Comparison of ENCODE assay signal across 9 cellular contexts in the genomic region with DNA sequence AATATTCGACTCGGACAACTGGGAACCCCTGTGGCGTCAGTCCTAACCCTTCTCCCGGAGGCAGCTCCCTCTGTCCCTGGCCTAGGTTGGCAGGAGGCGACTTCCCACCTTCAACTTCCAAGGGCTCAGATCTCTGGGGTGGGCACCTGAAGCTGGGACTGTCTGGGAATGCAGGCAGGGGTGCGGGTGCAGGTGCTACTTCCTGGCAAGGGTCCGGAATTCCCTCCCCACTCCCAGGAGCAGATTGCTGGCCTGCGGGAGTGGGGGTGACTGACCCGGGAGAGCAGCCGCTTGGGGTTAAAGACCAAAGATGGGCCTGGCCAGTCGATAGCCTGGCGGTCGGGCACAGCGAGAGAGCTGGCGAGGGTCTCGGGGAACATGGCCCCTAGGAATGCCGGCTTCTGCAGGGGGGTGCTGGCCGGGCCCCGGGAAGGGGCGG. TPM values are rescaled to one million over a fixed set of nuclear protein-coding genes. Genes with fewer than 3 reads are reported as not detected.
DNase-seq lines count a peak whose midpoint lies in the region; ATAC-seq and TF ChIP-seq lines count a peak whose summit lies in the region.
"Had no signal": no experiment of that assay in that cellular context is flagged by ENCODE, and none has a peak within 500 bp of the region (broad histone marks: within the 10 kb centered on the region; RNA-seq: fewer than 3 reads in every experiment).

No MANE protein-coding gene starts in this region.

- H3K18ac ChIP-seq in mesendoderm (ENCODE audit: low read length): peak overlapping the region; percentile 52

- no peak overlapping the region for H2BK120ac ChIP-seq in mesendoderm (ENCODE audit: low read depth, low read length)

- peaks cover 12% of the 10 kb centered on the region for H3K4me1 ChIP-seq in colonic mucosa
- H3K4me1 ChIP-seq in mesendoderm (ENCODE audit: control insufficient read depth, low read depth, low read length): peaks cover 29% of the 10 kb centered on the region
- H3K4me1 ChIP-seq in uterus: peaks cover 4 to 29% of the 10 kb centered on the region in 2 donors

- peaks cover 9% of the 10 kb centered on the region for H3K27me3 Mint-ChIP-seq in activated naive CD4-positive, alpha-beta T cell treated with anti-CD3 and anti-CD28 coated beads, Interleukin-2, amount 10 ng/mL, durations not matched to agents 7 days and 5 days

- H3K27ac Mint-ChIP-seq in activated naive CD4-positive, alpha-beta T cell treated with anti-CD3 and anti-CD28 coated beads, Interleukin-2, amount 10 ng/mL, durations not matched to agents 7 days and 5 days: no peak overlapping the region

- ATAC-seq in GM18517 (IDR thresholded peaks at IDR 0.05; ENCODE audit: unreplicated experiment): no peak
- no peak for ATAC-seq in GM21528 (IDR thresholded peaks at IDR 0.05; ENCODE audit: low FRiP score, unreplicated experiment)

- intact Hi-C loops in colonic mucosa (cut with DNase I): no loop called here
- intact Hi-C loops in uterus (cut with DNase I; ENCODE audit: low total_unique reads): no loop called here

- peak overlapping the region; percentile 90 for H2AK5ac ChIP-seq in mesendoderm (ENCODE audit: low read length)

- H3K4me3 Mint-ChIP-seq in activated naive CD4-positive, alpha-beta T cell treated with anti-CD3 and anti-CD28 coated beads, Interleukin-2, amount 10 ng/mL, durations not matched to agents 7 days and 5 days: peak overlapping the region; percentile 78

- peak overlapping the region; percentile 62 for H3K4me3 ChIP-seq in colonic mucosa
- peak overlapping the region; percentile 96 for H3K4me3 ChIP-seq in mesendoderm (ENCODE audit: low read length)
- no peak overlapping the region for H3K4me3 ChIP-seq in uterus
- H3K4me3 ChIP-seq: MG63 had no signal

- H3K36me3 ChIP-seq in colonic mucosa: no peaks in the 10 kb centered on the region
- no peaks in the 10 kb centered on the region for H3K36me3 ChIP-seq in mesendoderm (ENCODE audit: control insufficient read depth, insufficient read depth, low read length)
- H3K36me3 ChIP-seq in uterus: no peaks in the 10 kb centered on the region
- H3K36me3 ChIP-seq: MG63 had no signal

- DNase-seq in activated naive CD4-positive, alpha-beta T cell treated with anti-CD3 and anti-CD28 coated beads, Interleukin-2, amount 10 ng/mL, durations not matched to agents 7 days and 5 days: no peak
- DNase-seq in activated naive CD4-positive, alpha-beta T cell (lab: John Stamatoyannopoulos, UW): no peak
- DNase-seq in colonic mucosa (no peak), mesendoderm (no peak), uterus (no peak), NCI-H82 treated with DMSO at 0.1 percent for 48 hours (lab: John Stamatoyannopoulos, UW; ENCODE audit: unreplicated experiment) (no peak)
- DNase-seq: MG63 had no signal

- H3K27ac ChIP-seq in colonic mucosa: peak overlapping the region; percentile 2
- peak overlapping the region; percentile 93 for H3K27ac ChIP-seq in mesendoderm (ENCODE audit: low read depth, low read length)
- peak overlapping the region; percentile 64 to 65 for H3K27ac ChIP-seq in uterus

- H2BK15ac ChIP-seq in mesendoderm (replicated peaks; ENCODE audit: low read depth): no peak overlapping the region

- no peaks in the 10 kb centered on the region for H3K9me3 Mint-ChIP-seq in activated naive CD4-positive, alpha-beta T cell treated with anti-CD3 and anti-CD28 coated beads, Interleukin-2, amount 10 ng/mL, durations not matched to agents 7 days and 5 days

- no peak for TF ChIP-seq POLR2A in uterus (IDR thresholded peaks at IDR 0.05)

- WGBS in mesendoderm (ENCODE audit: extremely low coverage, insufficient coverage, low lambda C conversion rate): no CpG with 5 or more reads among the region's 20 CpGs

- TF ChIP-seq CTCF in colonic mucosa (IDR thresholded peaks at IDR 0.05) (no peak), uterus (IDR thresholded peaks at IDR 0.05) (no peak)

- peak overlapping the region; percentile 89 for H3K23ac ChIP-seq in mesendoderm (ENCODE audit: low read length)

- H3K4me1 Mint-ChIP-seq in activated naive CD4-positive, alpha-beta T cell treated with anti-CD3 and anti-CD28 coated beads, Interleukin-2, amount 10 ng/mL, durations not matched to agents 7 days and 5 days: peaks cover 57% of the 10 kb centered on the region

- H4K8ac ChIP-seq in mesendoderm (ENCODE audit: low read depth, low read length): no peak overlapping the region

- no peak overlapping the region for H4K5ac ChIP-seq in mesendoderm (ENCODE audit: low read length)

- H2BK5ac ChIP-seq in mesendoderm (ENCODE audit: low read length): peak overlapping the region; percentile 96

- H3K79me2 ChIP-seq in mesendoderm (ENCODE audit: control insufficient read depth, insufficient read depth, low read length): peaks cover 28% of the 10 kb centered on the region

- H3K9me3 ChIP-seq in colonic mucosa (no peaks in the 10 kb centered on the region), uterus (no peaks in the 10 kb centered on the region)
- H3K9me3 ChIP-seq: MG63 had no signal

- H3K56ac ChIP-seq in mesendoderm (ENCODE audit: low read length): peak overlapping the region; percentile 99

- H3K4ac ChIP-seq in mesendoderm (ENCODE audit: low read depth, low read length): peak overlapping the region; percentile 28

- H3K9ac ChIP-seq in colonic mucosa (ENCODE audit: low read depth in 2 of 2, low read length in 2 of 2): peak overlapping the region; percentile 56 to 73
- peak overlapping the region; percentile 97 for H3K9ac ChIP-seq in mesendoderm (ENCODE audit: low read length)

- H3K27me3 ChIP-seq in colonic mucosa (no peaks in the 10 kb centered on the region), mesendoderm (ENCODE audit: insufficient read depth, low read length, poor library complexity) (no peaks in the 10 kb centered on the region), uterus (no peaks in the 10 kb centered on the region)
- H3K27me3 ChIP-seq: MG63 had no signal

- H3K4me2 ChIP-seq in mesendoderm (ENCODE audit: low read length): peak overlapping the region; percentile 64

- CTCF ChIA-PET in activated naive CD4-positive, alpha-beta T cell treated with anti-CD3 and anti-CD28 coated beads, Interleukin-2, amount 10 ng/mL, durations not matched to agents 7 days and 5 days (lab: Charles Lee): interaction anchor here (0.6 to 3.7 kb wide), 13 partner anchors 9 to 1661 kb away, joined by 3 to 28 read pairs (median 5); no protein-coding TSS in a partner anchor

- H3K79me1 ChIP-seq in mesendoderm (ENCODE audit: low read length): peaks cover 16% of the 10 kb centered on the region

- H3K36me3 Mint-ChIP-seq in activated naive CD4-positive, alpha-beta T cell treated with anti-CD3 and anti-CD28 coated beads, Interleukin-2, amount 10 ng/mL, durations not matched to agents 7 days and 5 days: peaks cover 4% of the 10 kb centered on the region

RNA-seq across cellular contexts. Expression of a gene that starts 0.4 kb away (rescaled TPM):
- total RNA-seq in colonic mucosa (10 to 100 TPM; 16.0 to 18.4 TPM), uterus (1 to 10 TPM in 3 of 4 donors, not detected in 1; 1.3 to 5.6 (median 1.9) TPM)
- polyA plus RNA-seq in mesendoderm (2013, experiment 1 of 2): 85.6 TPM
- polyA plus RNA-seq in mesendoderm (2013, experiment 2 of 2): 80.8 TPM

RNA-seq across cellular contexts. Expression of a gene that starts 27.1 kb away (rescaled TPM):
- total RNA-seq in colonic mucosa (100 to 1,000 TPM in 1 of 2 donors, 10 to 100 TPM in 1; 54.9 to 110 TPM), uterus (100 to 1,000 TPM in 2 of 4 donors, 10 to 100 TPM in 2; 46.0 to 494 (median 95.9) TPM)
- polyA plus RNA-seq in mesendoderm (2013, experiment 1 of 2): 368 TPM
- 379 TPM for polyA plus RNA-seq in mesendoderm (2013, experiment 2 of 2)

RNA-seq across cellular contexts. Expression of a gene that starts 35.0 kb away (rescaled TPM):
- not detected for total RNA-seq in colonic mucosa
- polyA plus RNA-seq in mesendoderm (2013, experiment 1 of 2): 0.15 TPM
- polyA plus RNA-seq in mesendoderm (2013, experiment 2 of 2): 0.20 TPM
- 1 to 10 TPM in 1 of 4 donors, not detected in 3; 3.3 TPM for total RNA-seq in uterus

RNA-seq across cellular contexts. Expression of a gene that starts 45.8 kb away (rescaled TPM):
- total RNA-seq in colonic mucosa: 1 to 10 TPM in 1 of 2 donors, under 1 TPM in 1; 0.40 to 1.8 TPM
- 10.5 TPM for polyA plus RNA-seq in mesendoderm (2013, experiment 1 of 2)
- 10.1 TPM for polyA plus RNA-seq in mesendoderm (2013, experiment 2 of 2)
- 10 to 100 TPM in 1 of 4 donors, 1 to 10 TPM in 3; 1.2 to 10.6 (median 6.5) TPM for total RNA-seq in uterus

Comparison
In these comparisons a context has a peak if more than half of its experiments do, and no peak if none do; other contexts are left out.
1. H3K27ac ChIP-seq: peak in every context shown above with its lines; median percentile 93 in mesendoderm; 64 in uterus; 2 in colonic mucosa.
2. H3K4me3 ChIP-seq: peak in colonic mucosa (single experiment) and mesendoderm (single experiment); none in uterus (0 of 2).